ENCODE assay signal across 20 cellular contexts in the genomic region with DNA sequence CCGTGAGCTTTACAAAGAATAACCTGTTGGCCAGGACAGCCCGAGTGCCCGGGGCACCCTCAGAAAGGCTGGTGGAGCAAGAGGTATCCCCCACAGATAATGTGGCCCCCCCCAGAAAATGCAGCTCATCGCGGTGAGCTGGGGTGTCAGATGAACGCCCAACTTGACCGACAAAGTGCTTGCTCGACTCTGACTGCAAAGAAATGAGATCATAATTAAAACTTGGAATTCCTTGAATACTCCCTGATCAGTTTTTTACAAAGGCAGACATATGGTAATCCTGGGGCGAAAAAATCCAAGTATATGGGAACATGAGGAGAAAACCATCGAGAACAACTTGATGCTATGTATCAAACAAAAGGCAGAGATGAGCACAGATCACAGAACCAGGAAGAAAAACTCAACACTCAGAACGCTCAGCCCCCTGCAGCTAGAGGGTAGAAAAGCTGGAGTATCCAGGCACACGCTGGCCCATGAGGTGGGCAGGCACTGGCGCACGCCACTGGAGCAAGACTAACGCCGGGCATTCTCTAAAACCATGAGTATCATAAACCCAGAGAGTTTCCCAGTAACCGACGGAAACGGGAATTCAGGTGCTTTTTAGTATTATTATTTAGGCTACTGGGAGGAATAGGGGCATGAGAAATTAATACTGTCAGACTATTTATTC.
DNase-seq lines count a peak whose midpoint lies in the region; ATAC-seq and TF ChIP-seq lines count a peak whose summit lies in the region.
"Had no signal": no experiment of that assay in that cellular context is flagged by ENCODE, and none has a peak within 500 bp of the region (broad histone marks: within the 10 kb centered on the region; RNA-seq: fewer than 3 reads in every experiment).

No MANE protein-coding gene starts in this region.

- peak overlapping the region; percentile 12 to 33 (median 25) for H3K4me3 ChIP-seq in esophagus muscularis mucosa
- no peak overlapping the region for H3K4me3 ChIP-seq in spleen
- H3K4me3 ChIP-seq: BLaER1 treated with 17β-estradiol and CSF1 and Interleukin-3, amounts not matched to agents 10 nM and 100 nM; tibial artery had no signal

- H3K36me3 ChIP-seq in esophagus muscularis mucosa (peaks cover 10 to 39% (median 30%) of the 10 kb centered on the region in 4 donors), spleen (peaks cover 0 to 37% (median 9%) of the 10 kb centered on the region in 6 donors)

- ATAC-seq in HG03457 (IDR thresholded peaks at IDR 0.05; ENCODE audit: unreplicated experiment) (no peak), GM21390 (IDR thresholded peaks at IDR 0.05; ENCODE audit: unreplicated experiment) (no peak)

- H3K9me3 ChIP-seq in esophagus muscularis mucosa (no peaks in the 10 kb centered on the region), spleen (no peaks in the 10 kb centered on the region)
- H3K9me3 ChIP-seq: BLaER1 treated with 17β-estradiol and CSF1 and Interleukin-3, amounts not matched to agents 10 nM and 100 nM; tibial artery had no signal

- no peaks in the 10 kb centered on the region for H3K27me3 ChIP-seq in esophagus muscularis mucosa
- peaks cover 0 to 9% (median 0%) of the 10 kb centered on the region in 7 donors for H3K27me3 ChIP-seq in spleen (replicated peaks in 1 of 7)
- H3K27me3 ChIP-seq: BLaER1 treated with 17β-estradiol and CSF1 and Interleukin-3, amounts not matched to agents 10 nM and 100 nM; tibial artery had no signal

- 59% methylated on average over 18 of the region's 19 CpGs for WGBS in esophagus muscularis mucosa
- WGBS in spleen, 5 donors: 78 to 88% (median 84%) methylated on average over 17 to 19 of the region's 19 CpGs

- H3K4me1 ChIP-seq in esophagus muscularis mucosa: peaks cover 14 to 69% (median 63%) of the 10 kb centered on the region in 4 donors
- H3K4me1 ChIP-seq in spleen: peaks cover 0 to 43% (median 10%) of the 10 kb centered on the region in 6 donors

- H3K27ac ChIP-seq in esophagus muscularis mucosa (replicated peaks in 1 of 4): peak overlapping the region; percentile 83 to 87 (median 84)
- peak overlapping the region in 7 of 8 donors; percentile 1 to 79 (median 61) for H3K27ac ChIP-seq in spleen
- H3K27ac ChIP-seq: BLaER1 treated with 17β-estradiol and CSF1 and Interleukin-3, amounts not matched to agents 10 nM and 100 nM; RWPE1; tibial artery had no signal

- DNase-seq in NCI-H526 treated with DMSO at 0.1 percent for 48 hours (lab: John Stamatoyannopoulos, UW): peak; percentile 6
- no peak for DNase-seq in esophagus muscularis mucosa (ENCODE audit: extremely low spot score)
- DNase-seq in mesenteric fat pad (ENCODE audit: low spot score): peak; percentile 65
- DNase-seq in spleen: no peak
- no peak for DNase-seq in NCI-H2107 treated with DMSO at 0.1 percent for 48 hours (lab: John Stamatoyannopoulos, UW; ENCODE audit: unreplicated experiment)
- DNase-seq in DMS153 (lab: John Stamatoyannopoulos, UW): no peak
- DNase-seq: activated CD4-positive, alpha-beta T cell treated with anti-CD3 and anti-CD28 coated beads, Interleukin-2, amount 50 U/mL, for 4 hours; aorta; DMS79; effector CD4-positive, alpha-beta T cell; NCI-H187 treated with DMSO at 0.1 percent for 48 hours; NCI-H69; occipital lobe; stimulated activated CD4-positive, alpha-beta T cell treated with anti-CD3 and anti-CD28 coated beads, Interleukin-15, amount 100 ng/mL, for 24 hours; T-helper 9 cell had no signal

- TF ChIP-seq POLR2A in esophagus muscularis mucosa (IDR thresholded peaks at IDR 0.05; ENCODE audit: low read depth) (no peak), spleen (IDR thresholded peaks at IDR 0.05) (no peak)

- intact Hi-C loops in esophagus muscularis mucosa (cut with DNase I) (no loop called here), spleen (cut with DNase I; ENCODE audit: low total_unique reads) (no loop called here)

- TF ChIP-seq CTCF in esophagus muscularis mucosa (IDR thresholded peaks at IDR 0.05) (no peak), spleen (IDR thresholded peaks at IDR 0.05 in 8 of 11, conservative IDR thresholded peaks at IDR 0.05 in 3 of 11) (no peak)

- TF ChIP-seq EP300 in esophagus muscularis mucosa (IDR thresholded peaks at IDR 0.05): no peak

Comparison
In these comparisons a context has a peak if more than half of its experiments do, and no peak if none do; other contexts are left out.
1. DNase-seq: peak in NCI-H526 treated with DMSO at 0.1 percent for 48 hours (single experiment) and mesenteric fat pad (single experiment); none in esophagus muscularis mucosa (single experiment), spleen (single experiment), NCI-H2107 treated with DMSO at 0.1 percent for 48 hours (single experiment) and DMS153 (single experiment).
2. H3K4me3 ChIP-seq: peak in esophagus muscularis mucosa (4 of 4); none in spleen (0 of 8).